Comparison of ENCODE assay signal across 1 cellular context in genomic region chr10:60353519-60354258, GRCh38.
TF ChIP-seq lines count a peak whose summit lies in the region.

No MANE protein-coding gene starts in this region.

TF ChIP-seq in K562, 482 proteins besides CTCF, POLR2A, EP300 and RAD21 (continued from another document and continues in another):
- peak; percentile 30 for TF ChIP-seq BRD9 (IDR thresholded peaks at IDR 0.05; ENCODE audit: low read depth, partially characterized antibody)
- TF ChIP-seq EP400 (IDR thresholded peaks at IDR 0.05): peak; percentile 82
- no peak for TF ChIP-seq POLR2B (IDR thresholded peaks at IDR 0.05; ENCODE audit: low read depth, partially characterized antibody)
- peak; percentile 25 for TF ChIP-seq CCNT2 (IDR thresholded peaks at IDR 0.05; ENCODE audit: borderline replicate concordance, extremely low read depth, insufficient read length, low read depth, low read length)
- TF ChIP-seq ELF1 (tag; IDR thresholded peaks at IDR 0.05): no peak
- peak; percentile 81 for TF ChIP-seq TEAD2 (tag; IDR thresholded peaks at IDR 0.05)
- TF ChIP-seq RCOR1 (IDR thresholded peaks at IDR 0.05; ENCODE audit: borderline replicate concordance in 1 of 2, low read depth in 2 of 2, low read length in 2 of 2): peak; percentile 13 to 68; a peak in 2 of 4 replicates
- TF ChIP-seq ARNT (IDR thresholded peaks at IDR 0.05): peak in 1 of 2 experiments; percentile 35; a peak in 1 of 4 replicates
- no peak for TF ChIP-seq HNRNPUL1 (IDR thresholded peaks at IDR 0.05; ENCODE audit: low read length)
- 0 out of 2 replicates have a peak, but pooled peaks have one; percentile 63 for TF ChIP-seq HDAC2 (IDR thresholded peaks at IDR 0.05)
- TF ChIP-seq TEAD4 (IDR thresholded peaks at IDR 0.05; ENCODE audit: low read length): peak; percentile 76
- TF ChIP-seq TEAD4 (CRISPR knock-in tag; IDR thresholded peaks at IDR 0.05; ENCODE audit: borderline replicate concordance): no peak
- TF ChIP-seq HINFP (tag; conservative IDR thresholded peaks at IDR 0.05; ENCODE audit: low read depth): peak; percentile 82
- peak; percentile 70; the same call in 1 of the 2 replicates for TF ChIP-seq SMAD3 (CRISPR knock-in tag; conservative IDR thresholded peaks at IDR 0.05)
- TF ChIP-seq ZNF197 (CRISPR knock-in tag; IDR thresholded peaks at IDR 0.05; ENCODE audit: low read depth): peak; percentile 84; the same call in 1 of the 2 replicates
- TF ChIP-seq HDAC3 (IDR thresholded peaks at IDR 0.05; ENCODE audit: borderline replicate concordance, partially characterized antibody): no peak
- TF ChIP-seq TAF7 (tag; IDR thresholded peaks at IDR 0.05): peak; percentile 63; the same call in 1 of the 2 replicates
- peak; percentile 99 for TF ChIP-seq CXXC5 (CRISPR knock-in tag; IDR thresholded peaks at IDR 0.05)
- TF ChIP-seq ZNF589 (CRISPR knock-in tag; IDR thresholded peaks at IDR 0.05; ENCODE audit: low read depth): peak; percentile 94
- TF ChIP-seq DIDO1 (tag; IDR thresholded peaks at IDR 0.05; ENCODE audit: low read depth): peak; percentile 77
- peak; percentile 85 for TF ChIP-seq ZBTB17 (CRISPR knock-in tag; IDR thresholded peaks at IDR 0.05)
- TF ChIP-seq ZNF644 (tag; IDR thresholded peaks at IDR 0.05; ENCODE audit: low read depth): peak; percentile 86; the same call in 1 of the 2 replicates
- TF ChIP-seq ARID1B (IDR thresholded peaks at IDR 0.05): peak; percentile 85
- peak; percentile 85 for TF ChIP-seq MEF2D (tag; conservative IDR thresholded peaks at IDR 0.05; ENCODE audit: low read depth)
- TF ChIP-seq CCAR2 (IDR thresholded peaks at IDR 0.05; ENCODE audit: low read depth, low read length): no peak
- TF ChIP-seq SIRT6 (IDR thresholded peaks at IDR 0.05; ENCODE audit: low read depth, low read length): no peak
- 0 out of 2 replicates have a peak, but pooled peaks have one; percentile 46 for TF ChIP-seq RHOXF2B (CRISPR knock-in tag; conservative IDR thresholded peaks at IDR 0.05)
- TF ChIP-seq PHF8 (IDR thresholded peaks at IDR 0.05; ENCODE audit: borderline replicate concordance, low read length): peak; percentile 21; the same call in 1 of the 2 replicates
- peak; percentile 69; the same call in 1 of the 2 replicates for TF ChIP-seq CTBP1 (IDR thresholded peaks at IDR 0.05; ENCODE audit: borderline replicate concordance)
- TF ChIP-seq SRF (CRISPR knock-in tag; IDR thresholded peaks at IDR 0.05): no peak; a peak in 1 of 4 replicates
- TF ChIP-seq ZNF133 (CRISPR knock-in tag; IDR thresholded peaks at IDR 0.05): no peak
- no peak for TF ChIP-seq ILK (tag; IDR thresholded peaks at IDR 0.05; ENCODE audit: borderline replicate concordance, low read depth)
- no peak for TF ChIP-seq BMI1 (IDR thresholded peaks at IDR 0.05; ENCODE audit: low read length)
- peak; percentile 65; the same call in 1 of the 2 replicates for TF ChIP-seq OTX1 (CRISPR knock-in tag; IDR thresholded peaks at IDR 0.05)
- TF ChIP-seq CGGBP1 (CRISPR knock-in tag; IDR thresholded peaks at IDR 0.05): no peak
- no peak for TF ChIP-seq HNRNPL (IDR thresholded peaks at IDR 0.05; ENCODE audit: low read depth, low read length)
- peak; percentile 81; the same call in 1 of the 2 replicates for TF ChIP-seq GTF2A2 (tag; IDR thresholded peaks at IDR 0.05)
- no peak for TF ChIP-seq PBX2 (CRISPR knock-in tag; IDR thresholded peaks at IDR 0.05; ENCODE audit: low read depth)
- peak; percentile 62; the same call in 1 of the 2 replicates for TF ChIP-seq PBX2 (tag; conservative IDR thresholded peaks at IDR 0.05; ENCODE audit: low read depth)
- TF ChIP-seq SAP30 (IDR thresholded peaks at IDR 0.05; ENCODE audit: borderline replicate concordance, insufficient read depth, low read depth, low read length, poor library complexity, severe bottlenecking): no peak
- TF ChIP-seq TRIM24 (IDR thresholded peaks at IDR 0.05): peak in 1 of 2 experiments; percentile 38; a peak in 1 of 4 replicates
- TF ChIP-seq SRSF9 (IDR thresholded peaks at IDR 0.05; ENCODE audit: borderline replicate concordance, low read depth, low read length): no peak
- TF ChIP-seq ADNP (tag; IDR thresholded peaks at IDR 0.05): peak; percentile 48
- peak; percentile 99 for TF ChIP-seq ZNF592 (IDR thresholded peaks at IDR 0.05)
- peak; percentile 91; the same call in 1 of the 2 replicates for TF ChIP-seq ZBTB9 (CRISPR knock-in tag; IDR thresholded peaks at IDR 0.05)
- peak; percentile 97 for TF ChIP-seq ZNF584 (CRISPR knock-in tag; IDR thresholded peaks at IDR 0.05; ENCODE audit: low read depth)
- TF ChIP-seq L3MBTL2 (IDR thresholded peaks at IDR 0.05): peak; percentile 95
- peak; percentile 69 for TF ChIP-seq ZNF668 (CRISPR knock-in tag; IDR thresholded peaks at IDR 0.05)
- TF ChIP-seq ATF4 (CRISPR knock-in tag; IDR thresholded peaks at IDR 0.05): peak; percentile 61
- TF ChIP-seq ATF1 (CRISPR knock-in tag; IDR thresholded peaks at IDR 0.05): no peak
- peak; percentile 95 for TF ChIP-seq ATF1 (tag; IDR thresholded peaks at IDR 0.05)
- TF ChIP-seq PRPF4 (IDR thresholded peaks at IDR 0.05; ENCODE audit: insufficient read depth, low read depth, low read length, poor library complexity, severe bottlenecking): no peak
- peak; percentile 76; the same call in 1 of the 2 replicates for TF ChIP-seq ATF6 (CRISPR knock-in tag; IDR thresholded peaks at IDR 0.05)
- TF ChIP-seq RBM14 (IDR thresholded peaks at IDR 0.05; ENCODE audit: borderline replicate concordance, insufficient read depth, low read depth, low read length): no peak
- TF ChIP-seq NRF1 (conservative IDR thresholded peaks at IDR 0.05 in 1 of 2, IDR thresholded peaks at IDR 0.05 in 1 of 2): peak; percentile 90 to 92
- peak in 1 of 2 experiments; percentile 64; a peak in 1 of 4 replicates for TF ChIP-seq HDAC1 (IDR thresholded peaks at IDR 0.05)
- TF ChIP-seq ASH1L (IDR thresholded peaks at IDR 0.05; ENCODE audit: borderline replicate concordance, low read depth, partially characterized antibody): peak; percentile 42
- no peak for TF ChIP-seq RBM17 (IDR thresholded peaks at IDR 0.05; ENCODE audit: borderline replicate concordance, low read depth, low read length)
- TF ChIP-seq BCL6 (CRISPR knock-in tag; IDR thresholded peaks at IDR 0.05): no peak
- peak; percentile 73 for TF ChIP-seq GATA2 (CRISPR knock-in tag; IDR thresholded peaks at IDR 0.05)
- TF ChIP-seq CHD1 (IDR thresholded peaks at IDR 0.05; ENCODE audit: low read length): no peak
- TF ChIP-seq PTTG1 (tag; IDR thresholded peaks at IDR 0.05; ENCODE audit: low read depth): peak; percentile 71
- TF ChIP-seq ZNF316 (IDR thresholded peaks at IDR 0.05): no peak
- no peak for TF ChIP-seq NR4A1 (CRISPR knock-in tag; IDR thresholded peaks at IDR 0.05)
- TF ChIP-seq NR4A1 (tag; IDR thresholded peaks at IDR 0.05): peak; percentile 98
- TF ChIP-seq POU5F1 (IDR thresholded peaks at IDR 0.05; ENCODE audit: borderline replicate concordance, low read depth, low read length, partially characterized antibody): no peak
